ENCODE assay signal across 16 cellular contexts in genomic region chr1:42740756-42741580, GRCh38. TPM values are rescaled to one million over a fixed set of nuclear protein-coding genes. Genes with fewer than 3 reads are reported as not detected.
A peak's percentile ranks its signal among the peaks of the same experiment; 100 is the strongest.
DNase-seq lines count a peak whose midpoint lies in the region; TF ChIP-seq lines count a peak whose summit lies in the region.
"Had no signal": no experiment of that assay in that cellular context is flagged by ENCODE, and none has a peak within 500 bp of the region (broad histone marks: within the 10 kb centered on the region; RNA-seq: fewer than 3 reads in every experiment).

No MANE protein-coding gene starts in this region.

- CTCF ChIA-PET in MCF 10A (lab: Yijun Ruan, JAX) = interaction anchor here (1.5 kb wide), 1 partner anchor 12 kb away, joined by 4 read pairs; no protein-coding TSS in a partner anchor

- BruUV-seq in MCF 10A (replicated peaks; lab: Mats Ljungman, UMichigan) = no TSS peak

- peaks cover 17% of the 10 kb centered on the region for H3K4me1 Mint-ChIP-seq in MCF 10A (ENCODE audit: insufficient read depth, unreplicated experiment)

- H3K27ac Mint-ChIP-seq in MCF 10A (ENCODE audit: low read depth, unreplicated experiment) = no peak overlapping the region
- H3K27ac Mint-ChIP-seq: naive thymus-derived CD4-positive, alpha-beta T cell had no signal

- POLR2A ChIA-PET in MCF 10A (lab: Yijun Ruan, JAX) = interaction anchor here (0.7 to 1.4 kb wide), 3 partner anchors 58 to 207 kb away, joined by 3 to 4 read pairs (median 4); partner anchors contain the start of gene YBX1

- intact Hi-C loops in breast epithelium (cut with DNase I; ENCODE audit: low total_unique reads) (no loop called here), MCF 10A (cut with micrococcal nuclease) (no loop called here)

- no peak overlapping the region for H3K4me3 Mint-ChIP-seq in MCF 10A (ENCODE audit: unreplicated experiment)
- H3K4me3 Mint-ChIP-seq: CD14-positive monocyte; naive thymus-derived CD4-positive, alpha-beta T cell had no signal

- no peaks in the 10 kb centered on the region for H3K4me1 ChIP-seq in breast epithelium
- peaks cover 0 to 56% (median 8%) of the 10 kb centered on the region in 4 donors for H3K4me1 ChIP-seq in tibial nerve

- TF ChIP-seq POLR2A in breast epithelium (IDR thresholded peaks at IDR 0.05) = no peak
- no peak for TF ChIP-seq POLR2A in tibial nerve (IDR thresholded peaks at IDR 0.05)

- no peaks in the 10 kb centered on the region for H3K9me3 ChIP-seq in breast epithelium
- H3K9me3 ChIP-seq in tibial nerve = no peaks in the 10 kb centered on the region
- H3K9me3 ChIP-seq: suprapubic skin had no signal

- DNase-seq in breast epithelium (ENCODE audit: low spot score in 2 of 2) = no peak
- DNase-seq in MCF 10A (ENCODE audit: unreplicated experiment) = no peak
- peak; percentile 46 for DNase-seq in iPS-NIHi11 (ENCODE audit: low spot score)
- DNase-seq in tibial nerve (ENCODE audit: low spot score in 2 of 2) = no peak
- no peak for DNase-seq in stimulated activated CD4-positive, alpha-beta T cell treated with anti-CD3 and anti-CD28 coated beads, Interleukin-4, amount 100 ng/mL, for 1 hour
- DNase-seq in NOMO-1 treated with DMSO at 0.1 percent for 48 hours (lab: John Stamatoyannopoulos, UW; ENCODE audit: unreplicated experiment) = no peak
- DNase-seq: activated naive CD4-positive, alpha-beta T cell treated with Interleukin-2 at 50 U/mL for 16 hours; naive thymus-derived CD4-positive, alpha-beta T cell; NCI-H1092 treated with DMSO at 0.1 percent for 48 hours; NCI-H774 had no signal

- peaks cover 9% of the 10 kb centered on the region for H3K36me3 Mint-ChIP-seq in MCF 10A (ENCODE audit: insufficient read depth, unreplicated experiment)

- H3K27ac ChIP-seq in breast epithelium (peak overlapping the region; percentile 40 to 78), tibial nerve (peak overlapping the region; percentile 54 to 85 (median 76))
- H3K27ac ChIP-seq: suprapubic skin had no signal

- TF ChIP-seq EP300 in tibial nerve (IDR thresholded peaks at IDR 0.05) = no peak

- TF ChIP-seq CTCF in breast epithelium (IDR thresholded peaks at IDR 0.05) (no peak), MCF 10A (IDR thresholded peaks at IDR 0.05; ENCODE audit: unreplicated experiment) (no peak), tibial nerve (IDR thresholded peaks at IDR 0.05) (no peak)

- no peaks in the 10 kb centered on the region for H3K27me3 Mint-ChIP-seq in MCF 10A (ENCODE audit: insufficient read depth, unreplicated experiment)
- H3K27me3 Mint-ChIP-seq: naive thymus-derived CD4-positive, alpha-beta T cell had no signal

- WGBS in tibial nerve, 2 donors = 47 to 54% methylated on average over 17 to 18 of the region's 20 CpGs

- H3K4me3 ChIP-seq in breast epithelium (no peak overlapping the region), tibial nerve (peak overlapping the region in 1 of 4 donors; percentile 51)
- H3K4me3 ChIP-seq: suprapubic skin had no signal

- H3K27me3 ChIP-seq in breast epithelium (no peaks in the 10 kb centered on the region), tibial nerve (no peaks in the 10 kb centered on the region)
- H3K27me3 ChIP-seq: suprapubic skin had no signal

- no peaks in the 10 kb centered on the region for H3K36me3 ChIP-seq in breast epithelium
- H3K36me3 ChIP-seq in tibial nerve = peaks cover 0 to 7% (median under 1%) of the 10 kb centered on the region in 3 donors

- H3K9me3 Mint-ChIP-seq in MCF 10A (ENCODE audit: unreplicated experiment) = no peaks in the 10 kb centered on the region
- H3K9me3 Mint-ChIP-seq: naive thymus-derived CD4-positive, alpha-beta T cell had no signal

RNA-seq across cellular contexts. Expression of gene CLDN19, which starts 0.9 kb away (rescaled TPM):
- total RNA-seq in breast epithelium = 1 to 10 TPM in 2 of 3 donors, not detected in 1; 2.9 to 3.1 TPM
- not detected in 2 replicates for total RNA-seq in MCF 10A (2022)
- 100 to 1,000 TPM; 136 to 259 (median 218) TPM for total RNA-seq in tibial nerve
- total RNA-seq: A172; dermis microvascular lymphatic vessel endothelial cell; naive thymus-derived CD4-positive, alpha-beta T cell; RPMI7951; T-helper 1 cell treated with Interleukin-12 subunit alpha and Interleukin-12 subunit beta and Interleukin-4 antibody, amounts not matched to agents 30 ng/mL and 1 ng/mL, for 36 hours had no signal

RNA-seq across cellular contexts. Expression of gene P3H1, which starts 25.9 kb away (rescaled TPM):
- total RNA-seq in breast epithelium (10 to 100 TPM; 23.1 to 34.9 (median 34.4) TPM), MCF 10A (2022) (36.1 and 57.2 TPM in 2 replicates), tibial nerve (10 to 100 TPM; 42.4 to 83.9 (median 65.1) TPM)

RNA-seq across cellular contexts. Expression of gene C1orf50, which starts 26.1 kb away (rescaled TPM):
- total RNA-seq in breast epithelium (10 to 100 TPM in 1 of 3 donors, 1 to 10 TPM in 2; 5.2 to 10.8 (median 6.7) TPM), MCF 10A (2022) (11.7 and 13.8 TPM in 2 replicates), tibial nerve (1 to 10 TPM; 3.0 to 8.4 (median 3.5) TPM)

RNA-seq across cellular contexts. Expression of gene TMEM269, which starts 43.8 kb away (rescaled TPM):
- total RNA-seq in breast epithelium (under 1 TPM; under 0.01 to 0.59 (median 0.16) TPM), MCF 10A (2022) (0.17 TPM in 1 of 2 replicates, not detected in the other), tibial nerve (under 1 TPM in 3 of 4 donors, not detected in 1; 0.21 to 0.30 (median 0.22) TPM)
- total RNA-seq: A172, dermis microvascular lymphatic vessel endothelial cell, RPMI7951 had no signal

RNA-seq across cellular contexts. Expression of gene YBX1, which starts 58.8 kb away (rescaled TPM):
- 100 to 1,000 TPM; 332 to 694 (median 485) TPM for total RNA-seq in breast epithelium
- total RNA-seq in MCF 10A (2022) = 1,134 and 1,200 TPM in 2 replicates
- 100 to 1,000 TPM; 377 to 579 (median 441) TPM for total RNA-seq in tibial nerve

Comparison
In these comparisons a context has a peak if more than half of its experiments do, and no peak if none do; other contexts are left out.
1. RNA of gene CLDN19, which starts 0.9 kb away (total RNA-seq): 136 to 259 TPM in tibial nerve; 2.9 to 3.1 TPM in breast epithelium and not detected in MCF 10A; every median in the first group is over 10 times any median in the second.